Comparison of ENCODE assay signal across 29 cellular contexts in genomic region chr1:30950700-30951099, GRCh38.
"Had no signal": no experiment of that assay in that cellular context is flagged by ENCODE, and none has a peak within 500 bp of the region (broad histone marks: within the 10 kb centered on the region; RNA-seq: fewer than 3 reads in every experiment).

No MANE protein-coding gene starts in this region.

- H3K27me3 ChIP-seq: dorsolateral prefrontal cortex, gastrocnemius medialis, neutrophil, right atrium auricular region, sigmoid colon, testis, tibial artery, upper lobe of left lung had no signal

- FAIRE-seq: colon, keratinocyte, urothelium cell line had no signal

- H3K4me3 ChIP-seq: dorsolateral prefrontal cortex, gastrocnemius medialis, mucosa of descending colon, prostate gland, right atrium auricular region, sigmoid colon, testis, tibial artery, upper lobe of left lung had no signal

- H3K27ac Mint-ChIP-seq: endodermal cell; natural killer cell treated with Interleukin-12 subunit alpha and Interleukin-12 subunit beta and Interleukin-15 and Interleukin-18, amount 100 ng/mL, for 72 hours; stimulated activated memory B cell treated with anti-CD40 and anti-IgM and Interleukin-4, amounts not matched to agents 10 μg/mL and 1 μg/mL and 100 μg/mL, for 72 hours had no signal

- H3K9me3 ChIP-seq: gastrocnemius medialis, mucosa of descending colon, neutrophil, prostate gland, right atrium auricular region, sigmoid colon, testis, tibial artery, upper lobe of left lung had no signal

- H2AFZ ChIP-seq: parathyroid adenoma had no signal

- H3K4me1 ChIP-seq: gastrocnemius medialis, parathyroid adenoma, prostate gland, right atrium auricular region, testis, upper lobe of left lung had no signal

- DNase-seq: dorsolateral prefrontal cortex; effector CD4-positive, alpha-beta T cell; endodermal cell; foreskin fibroblast; gastrocnemius medialis; head of caudate nucleus; mesenchymal stem cell; mucosa of descending colon; naive B cell; sigmoid colon; stimulated activated CD4-positive, alpha-beta T cell treated with anti-CD3 and anti-CD28 coated beads, Interleukin-4, amount 100 ng/mL, for 4 hours; stimulated activated naive CD8-positive, alpha-beta T cell treated with anti-CD3 and anti-CD28 coated beads, Interleukin-15, Interleukin-2, amounts not matched to agents 100 U/mL and 50 U/mL, for 24 hours; substantia nigra; testis; tibial artery; upper lobe of left lung had no signal

- H3K9ac ChIP-seq: parathyroid adenoma had no signal

- H3K9me3 Mint-ChIP-seq: endodermal cell; mesothelial cell of epicardium; naive B cell; natural killer cell treated with Interleukin-12 subunit alpha and Interleukin-12 subunit beta and Interleukin-15 and Interleukin-18, amount 100 ng/mL, for 72 hours; neural crest cell; stimulated activated memory B cell treated with anti-CD40 and anti-IgM and Interleukin-4, amounts not matched to agents 10 μg/mL and 1 μg/mL and 100 μg/mL, for 72 hours had no signal

- H3K27me3 Mint-ChIP-seq: naive B cell; natural killer cell treated with Interleukin-12 subunit alpha and Interleukin-12 subunit beta and Interleukin-15 and Interleukin-18, amount 100 ng/mL, for 72 hours; stimulated activated memory B cell treated with anti-CD40 and anti-IgM and Interleukin-4, amounts not matched to agents 10 μg/mL and 1 μg/mL and 100 μg/mL, for 72 hours had no signal

- ATAC-seq: esophagus mucosa; gastrocnemius medialis; mucosa of descending colon; natural killer cell treated with Interleukin-12 subunit alpha and Interleukin-12 subunit beta and Interleukin-15 and Interleukin-18, amount 100 ng/mL, for 72 hours; stimulated activated memory B cell treated with anti-CD40 and anti-IgM and Interleukin-4, amounts not matched to agents 10 μg/mL and 1 μg/mL and 100 μg/mL, for 72 hours; stimulated activated naive CD8-positive, alpha-beta T cell treated with anti-CD3 and anti-CD28 coated beads, Interleukin-15, Interleukin-2, amounts not matched to agents 100 U/mL and 50 U/mL, for 24 hours had no signal

- H3K4me1 Mint-ChIP-seq: endodermal cell, mesothelial cell of epicardium had no signal

- H3K27ac ChIP-seq: dorsolateral prefrontal cortex, epithelial cell of prostate, gastrocnemius medialis, neutrophil, parathyroid adenoma, prostate gland, right atrium auricular region, testis, tibial artery, upper lobe of left lung had no signal

- H3K4me3 Mint-ChIP-seq: endodermal cell; mesothelial cell of epicardium; naive B cell; natural killer cell treated with Interleukin-12 subunit alpha and Interleukin-12 subunit beta and Interleukin-15 and Interleukin-18, amount 100 ng/mL, for 72 hours; stimulated activated memory B cell treated with anti-CD40 and anti-IgM and Interleukin-4, amounts not matched to agents 10 μg/mL and 1 μg/mL and 100 μg/mL, for 72 hours had no signal

- H3K79me2 ChIP-seq: parathyroid adenoma had no signal
